Comparison of ENCODE assay signal across 8 cellular contexts in the genomic region with DNA sequence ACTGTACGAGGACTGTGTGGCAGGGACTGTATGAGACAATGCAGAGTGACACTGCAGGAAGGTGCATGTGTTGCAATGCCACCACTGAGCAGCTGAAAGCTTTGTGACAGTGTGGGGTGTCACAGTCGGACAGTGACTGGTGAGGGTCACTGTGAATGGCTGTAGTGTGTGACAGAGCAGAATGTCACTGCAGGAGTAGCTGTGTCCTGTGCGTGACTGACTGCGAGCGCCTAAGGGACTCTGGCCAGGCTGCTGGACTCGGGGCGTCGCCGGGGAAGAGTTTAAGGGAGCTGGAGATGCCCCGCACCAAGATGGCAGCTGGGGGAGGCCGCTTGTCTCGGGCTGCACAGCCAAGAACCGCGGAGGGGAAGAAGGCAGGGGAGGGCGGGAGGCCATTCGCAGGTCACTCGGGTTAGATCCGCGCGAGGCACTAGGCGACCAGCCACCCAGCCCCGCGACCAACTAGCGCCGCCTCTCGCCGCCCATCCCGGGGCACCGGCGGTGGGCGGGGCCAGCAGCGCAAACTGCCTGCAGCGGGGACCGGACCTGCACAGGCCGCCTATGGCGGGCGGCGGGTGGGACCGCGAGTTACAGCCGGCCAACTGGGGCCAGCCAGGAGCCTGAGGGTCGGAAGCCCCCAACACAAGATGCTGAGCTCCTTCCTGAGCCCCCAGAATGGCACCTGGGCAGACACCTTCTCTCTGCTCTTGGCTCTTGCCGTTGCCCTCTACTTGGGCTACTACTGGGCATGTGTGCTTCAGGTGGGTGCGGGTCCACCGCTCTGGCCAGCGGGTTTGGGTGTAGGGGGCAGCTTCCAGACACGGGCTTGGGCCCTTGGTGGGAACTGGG. TPM values are rescaled to one million over a fixed set of nuclear protein-coding genes. Genes with fewer than 3 reads are reported as not detected.
DNase-seq lines count a peak whose midpoint lies in the region; ATAC-seq and TF ChIP-seq lines count a peak whose summit lies in the region.

A gene (plus strand): TSS at position 514 of the 849 bp plus-strand sequence. CDS start 134 bp downstream, at position 648.

- H3K4me1 ChIP-seq in SJCRH30 (no peaks in the 10 kb centered on the region), thyroid gland (peaks cover under 1 to 16% of the 10 kb centered on the region in 2 donors)

- peak within 1 kb of the TSS; percentile 12 for H3K27ac Mint-ChIP-seq in glutamatergic neuron (ENCODE audit: unreplicated experiment)

- peak; percentile 68 for ATAC-seq in omental fat pad (ENCODE audit: low FRiP score)
- ATAC-seq in HG03439 (IDR thresholded peaks at IDR 0.05; ENCODE audit: unreplicated experiment): no peak

- no peaks in the 10 kb centered on the region for H3K9me3 ChIP-seq in SJCRH30 (replicated peaks)
- no peaks in the 10 kb centered on the region for H3K9me3 ChIP-seq in thyroid gland

- H3K4me3 ChIP-seq in H7 (ENCODE audit: insufficient read depth, low read depth, low read length) (peak within 1 kb of the TSS; percentile 58), SJCRH30 (peak within 1 kb of the TSS; percentile 52), thyroid gland (replicated peaks in 1 of 3) (peak within 1 kb of the TSS in 2 of 3 donors; percentile 19 to 55)

- H3K4me1 Mint-ChIP-seq in glutamatergic neuron (ENCODE audit: low read depth, unreplicated experiment): peaks cover 3% of the 10 kb centered on the region

- TF ChIP-seq CTCF in glutamatergic neuron (IDR thresholded peaks at IDR 0.05; ENCODE audit: partially characterized antibody, unreplicated experiment) (no peak), omental fat pad (IDR thresholded peaks at IDR 0.05) (no peak), thyroid gland (IDR thresholded peaks at IDR 0.05) (no peak)

- peaks cover 15% of the 10 kb centered on the region for H3K27me3 Mint-ChIP-seq in glutamatergic neuron (ENCODE audit: unreplicated experiment)

- no peaks in the 10 kb centered on the region for H3K36me3 Mint-ChIP-seq in glutamatergic neuron (ENCODE audit: unreplicated experiment)

- H3K27ac ChIP-seq in SJCRH30 (no peak within 1 kb of the TSS), thyroid gland (peak within 1 kb of the TSS in 1 of 3 donors; percentile 3)

- H3K36me3 ChIP-seq in H7 (replicated peaks; ENCODE audit: control insufficient read depth, insufficient read depth, low read length) (no peaks in the 10 kb centered on the region), SJCRH30 (no peaks in the 10 kb centered on the region), thyroid gland (no peaks in the 10 kb centered on the region)

- peak within 1 kb of the TSS; percentile 94 for H3K4me3 Mint-ChIP-seq in glutamatergic neuron (ENCODE audit: unreplicated experiment)

- H3K9me3 Mint-ChIP-seq in glutamatergic neuron (ENCODE audit: unreplicated experiment): peaks cover 6% of the 10 kb centered on the region

- WGBS in thyroid gland, 2 donors: 7 to 10% methylated on average over 22 to 29 of the region's 47 CpGs

- peak; percentile 55 for DNase-seq in AG08395 (ENCODE audit: low spot score)
- peak; percentile 94 for DNase-seq in H7
- no peak for DNase-seq in SJCRH30
- DNase-seq in activated naive CD4-positive, alpha-beta T cell treated with Interleukin-2 at 50 U/mL for 16 hours: peak; percentile 69
- peak; percentile 71 for DNase-seq in glutamatergic neuron
- DNase-seq in omental fat pad (ENCODE audit: low spot score): no peak
- DNase-seq in thyroid gland: peak; percentile 65

- peak in 1 of 2 donors; percentile 33 for TF ChIP-seq POLR2A in thyroid gland (IDR thresholded peaks at IDR 0.05)

- H3K27me3 ChIP-seq in H7 (ENCODE audit: control insufficient read depth, insufficient read depth, low read length): peaks cover 52% of the 10 kb centered on the region
- peaks cover 22% of the 10 kb centered on the region for H3K27me3 ChIP-seq in SJCRH30
- no peaks in the 10 kb centered on the region for H3K27me3 ChIP-seq in thyroid gland

- intact Hi-C loops in thyroid gland (cut with DNase I): no loop called here

RNA-seq across cellular contexts. Expression of the gene that starts here (rescaled TPM):
- total RNA-seq in H7 (2014; rRNA removed; shearing (Covaris generic)): 0.55 TPM in 1 of 2 replicates, not detected in the other
- not detected in 2 replicates for total RNA-seq in SJCRH30 (2014; rRNA removed; shearing (Covaris generic))
- total RNA-seq in glutamatergic neuron (ENCODE audit: unreplicated experiment) (not detected), omental fat pad (1 to 10 TPM in 1 of 4 donors, under 1 TPM in 2, not detected in 1; 0.50 to 1.1 (median 0.65) TPM), thyroid gland (1 to 10 TPM in 1 of 4 donors, under 1 TPM in 3; 0.44 to 1.1 (median 0.76) TPM)

Comparison
In these comparisons a context has a peak if more than half of its experiments do, and no peak if none do; other contexts are left out.
1. Peak in DNase-seq and H3K4me3 ChIP-seq in H7; RNA of the gene not detected or under 1 TPM.
2. Peak in DNase-seq in glutamatergic neuron; RNA of the gene not detected or under 1 TPM.
3. DNase-seq: peak in AG08395 (single experiment), activated naive CD4-positive, alpha-beta T cell treated with Interleukin-2 at 50 U/mL for 16 hours (single experiment) and thyroid gland (2 of 2); none in SJCRH30 (0 of 2) and omental fat pad (single experiment).
4. Peak in every context shown above with its lines, with median percentiles within 50 percentile points of each other: H3K4me3 ChIP-seq.